23 cellular contexts compared by ENCODE assay signal in the genomic region with DNA sequence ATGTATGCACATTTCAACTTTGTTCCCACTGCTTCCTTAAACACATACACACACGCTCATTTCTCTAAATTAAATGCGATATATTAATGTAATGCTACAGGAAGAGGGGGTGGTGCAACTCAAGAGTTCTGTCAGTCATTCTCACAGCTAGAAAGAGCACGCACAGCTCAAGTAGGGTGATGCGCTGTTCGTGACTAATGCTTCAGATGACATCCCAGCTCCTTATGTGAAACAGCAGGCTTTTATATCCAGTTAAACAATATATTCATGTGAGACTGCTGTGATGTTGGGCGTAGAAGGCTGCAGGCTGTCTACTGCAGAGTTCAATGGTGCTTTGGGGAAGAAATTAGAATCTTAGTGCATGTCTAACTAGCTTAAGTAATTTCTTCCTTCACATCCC.
"Had no signal": no experiment of that assay in that cellular context is flagged by ENCODE, and none has a peak within 500 bp of the region (broad histone marks: within the 10 kb centered on the region; RNA-seq: fewer than 3 reads in every experiment).

No MANE protein-coding gene starts in this region.

- H3K27ac ChIP-seq: foreskin keratinocyte, lower lobe of right lung, thoracic aorta had no signal

- H3K4me1 ChIP-seq: foreskin keratinocyte, lower lobe of right lung had no signal

- H3K27me3 ChIP-seq: foreskin keratinocyte had no signal

- H3K9me3 ChIP-seq: lower lobe of right lung, mucosa of descending colon, thoracic aorta had no signal

- DNase-seq: activated CD4-positive, alpha-beta T cell treated with anti-CD3 and anti-CD28 coated beads for 1 hour; activated CD4-positive, alpha-beta T cell treated with anti-CD3 and anti-CD28 coated beads, Interleukin-2, amount 50 U/mL, for 1 hour; activated CD8-positive, alpha-beta T cell treated with anti-CD3 and anti-CD28 coated beads, Interleukin-2, amount 10 ng/mL, durations not matched to agents 7 days and 5 days; activated gamma-delta T cell; activated naive CD4-positive, alpha-beta T cell treated with anti-CD3 and anti-CD28 coated beads, Interleukin-2, amount 50 U/mL, for 16 hours; activated naive CD8-positive, alpha-beta T cell treated with anti-CD3 and anti-CD28 coated beads, Interleukin-2, amount 50 U/mL, for 24 hours; dermis blood vessel endothelial cell; effector CD8-positive, alpha-beta T cell; foreskin keratinocyte; glutamatergic neuron; hypothalamus; left colon; lower lobe of right lung; mesendoderm; mucosa of descending colon; nephron progenitor cell; occipital lobe; posterior cingulate gyrus; stimulated activated CD4-positive, alpha-beta T cell treated with anti-CD3 and anti-CD28 coated beads, Interleukin-2, amount 100 ng/mL, for 48 hours; stimulated activated naive CD4-positive, alpha-beta T cell treated with Interleukin-2 at 50 U/mL for 16 hours; T-helper 1 cell; T-helper 9 cell had no signal

- ATAC-seq: activated CD8-positive, alpha-beta T cell treated with anti-CD3 and anti-CD28 coated beads, Interleukin-2, amount 10 ng/mL, durations not matched to agents 7 days and 5 days; activated naive CD8-positive, alpha-beta T cell treated with anti-CD3 and anti-CD28 coated beads, Interleukin-2, amount 50 U/mL, for 24 hours; foreskin keratinocyte; left colon; lower lobe of right lung; mucosa of descending colon had no signal

- H3K4me3 ChIP-seq: lower lobe of right lung, mucosa of descending colon, thoracic aorta had no signal

- H3K36me3 ChIP-seq: lower lobe of right lung, thoracic aorta had no signal
